In genomic region chr16:3141781-3142311, GRCh38 we compare ENCODE assay signal across 26 cellular contexts. TPM values are rescaled to one million over a fixed set of nuclear protein-coding genes. Genes with fewer than 3 reads are reported as not detected.
A peak's percentile ranks its signal among the peaks of the same experiment; 100 is the strongest.
DNase-seq lines count a peak whose midpoint lies in the region; ATAC-seq, FAIRE-seq and TF ChIP-seq lines count a peak whose summit lies in the region.
"Had no signal": no experiment of that assay in that cellular context is flagged by ENCODE, and none has a peak within 500 bp of the region (broad histone marks: within the 10 kb centered on the region; RNA-seq: fewer than 3 reads in every experiment).

No MANE protein-coding gene starts in this region.

- H3K4me1 ChIP-seq in K562 (replicated peaks in 1 of 2; ENCODE audit: control insufficient read depth in 2 of 2, insufficient read depth in 2 of 2, low read length in 2 of 2) (peaks cover 0 to 54% of the 10 kb centered on the region in 2 experiments; a peak in 2 of 5 replicates), kidney (ENCODE audit: control insufficient read depth in 1 of 2, insufficient read depth in 1 of 2, low read depth in 1 of 2, low read length in 2 of 2) (peaks cover 0 to 3% of the 10 kb centered on the region in 2 donors), osteoblast (ENCODE audit: insufficient read depth, low read length) (peaks cover 4% of the 10 kb centered on the region), skeletal muscle tissue (ENCODE audit: control insufficient read depth in 3 of 3, insufficient read depth in 3 of 3, low read length in 3 of 3) (peaks cover 30 to 74% (median 64%) of the 10 kb centered on the region in 3 donors), prostate gland (replicated peaks) (no peaks in the 10 kb centered on the region)
- H3K4me1 ChIP-seq: HAP-1 had no signal

- H3K36me3 ChIP-seq in K562 (ENCODE audit: control insufficient read depth, insufficient read depth, low read length) (peaks cover 21% of the 10 kb centered on the region; the same call in 1 of the 3 replicates), kidney (ENCODE audit: control insufficient read depth in 1 of 2, insufficient read depth in 2 of 2, low read length in 2 of 2) (peaks cover 0 to 7% of the 10 kb centered on the region in 2 donors), osteoblast (ENCODE audit: insufficient read depth, low read length) (peaks cover 11% of the 10 kb centered on the region), skeletal muscle tissue (ENCODE audit: control insufficient read depth in 3 of 3, insufficient read depth in 3 of 3, low read length in 3 of 3) (peaks cover 17 to 32% (median 18%) of the 10 kb centered on the region in 3 donors), prostate gland (no peaks in the 10 kb centered on the region)

- no peak for TF ChIP-seq CTCF in K562 (IDR thresholded peaks at IDR 0.05 in 2 of 3, conservative IDR thresholded peaks at IDR 0.05 in 1 of 3; ENCODE audit: insufficient read depth in 2 of 3, low read depth in 1 of 3, low read length in 3 of 3)
- TF ChIP-seq CTCF in kidney (IDR thresholded peaks at IDR 0.05; ENCODE audit: borderline replicate concordance, extremely low read depth, insufficient read depth), result no peak
- no peak for TF ChIP-seq CTCF in osteoblast (IDR thresholded peaks at IDR 0.05; ENCODE audit: extremely low read depth, low read depth, low read length)
- TF ChIP-seq CTCF in prostate gland (IDR thresholded peaks at IDR 0.05), result no peak

- H3K27me3 ChIP-seq in K562 (ENCODE audit: control insufficient read depth in 2 of 2, insufficient read depth in 2 of 2, low read length in 2 of 2) (no peaks in the 10 kb centered on the region), osteoblast (ENCODE audit: insufficient read depth, low read length) (no peaks in the 10 kb centered on the region), skeletal muscle tissue (ENCODE audit: control insufficient read depth in 3 of 3, insufficient read depth in 3 of 3, low read length in 3 of 3) (no peaks in the 10 kb centered on the region), prostate gland (replicated peaks; ENCODE audit: insufficient read depth) (no peaks in the 10 kb centered on the region)
- H3K27me3 ChIP-seq: BE2C had no signal

- H3K9me3 ChIP-seq in K562 (replicated peaks; ENCODE audit: control insufficient read depth, insufficient read depth, low read depth, low read length) (no peaks in the 10 kb centered on the region), kidney (ENCODE audit: control insufficient read depth in 1 of 2, low read length in 2 of 2) (no peaks in the 10 kb centered on the region), osteoblast (ENCODE audit: low read depth, low read length) (no peaks in the 10 kb centered on the region), skeletal muscle tissue (ENCODE audit: control insufficient read depth in 3 of 3, low read length in 3 of 3) (no peaks in the 10 kb centered on the region), prostate gland (no peaks in the 10 kb centered on the region)
- H3K9me3 ChIP-seq: BE2C, HAP-1 had no signal

- WGBS in K562 (ENCODE audit: insufficient coverage, low coverage, missing lambda C conversion rate), result 92% methylated on average over 10 of the region's 23 CpGs
- 96% methylated on average over 23 of the region's 23 CpGs for WGBS in prostate gland

- intact Hi-C loops in K562 (cut with micrococcal nuclease) (no loop called here), kidney (cut with DNase I) (no loop called here), prostate gland (cut with DNase I) (no loop called here)

- H3K27ac ChIP-seq in K562 (ENCODE audit: extremely low read depth, low read depth, low read length), result no peak overlapping the region
- no peak overlapping the region for H3K27ac ChIP-seq in kidney (ENCODE audit: low read depth in 2 of 2, low read length in 2 of 2)
- H3K27ac ChIP-seq in osteoblast (ENCODE audit: low read depth, low read length), result no peak overlapping the region
- H3K27ac ChIP-seq in skeletal muscle tissue (ENCODE audit: low read depth, low read length), result peak overlapping the region; percentile 98
- H3K27ac ChIP-seq in prostate gland, result no peak overlapping the region
- H3K27ac ChIP-seq: GM23248 had no signal

- no peaks in the 10 kb centered on the region for H4K20me1 ChIP-seq in K562 (replicated peaks; ENCODE audit: control insufficient read depth, insufficient read depth, low read length)
- no peaks in the 10 kb centered on the region for H4K20me1 ChIP-seq in osteoblast (ENCODE audit: insufficient read depth, low read length)

- no peak overlapping the region for H3K4me2 ChIP-seq in K562 (ENCODE audit: insufficient read depth, low read length)
- H3K4me2 ChIP-seq in osteoblast (ENCODE audit: insufficient read depth, low read length), result no peak overlapping the region

- no peaks in the 10 kb centered on the region for H3K9me1 ChIP-seq in K562 (ENCODE audit: control insufficient read depth, insufficient read depth, low read length)

- H3K4me3 ChIP-seq in K562, result no peak overlapping the region
- no peak overlapping the region for H3K4me3 ChIP-seq in kidney (ENCODE audit: low read length in 2 of 2)
- H3K4me3 ChIP-seq in osteoblast (ENCODE audit: insufficient read depth, low read length), result no peak overlapping the region
- peak overlapping the region; percentile 75 to 91 (median 82) for H3K4me3 ChIP-seq in skeletal muscle tissue (ENCODE audit: low read length in 3 of 3)
- H3K4me3 ChIP-seq in prostate gland, result no peak overlapping the region
- H3K4me3 ChIP-seq: GM12878, GM23248, HAP-1 had no signal

- TF ChIP-seq POLR2A in K562 (conservative IDR thresholded peaks at IDR 0.05) (no peak), prostate gland (IDR thresholded peaks at IDR 0.05) (no peak)

- no peak for TF ChIP-seq RAD21 in K562 (CRISPR knock-in tag; conservative IDR thresholded peaks at IDR 0.05 in 1 of 2, IDR thresholded peaks at IDR 0.05 in 1 of 2)

- in situ Hi-C loops in K562 (cut with MboI), result no loop called here

- FAIRE-seq in K562 (lab: Jason Lieb, UNC) (no peak), kidney (lab: Jason Lieb, UNC) (no peak)
- FAIRE-seq: A204.1, GM12878, GM19239, HepG2 had no signal

- CTCF ChIA-PET in K562 (lab: Yijun Ruan, JAX; ENCODE audit: low intra/inter-chr PET ratio), result no interaction called here

- DNase-seq in K562 (ENCODE audit: extremely low read depth in 1 of 4, low spot score in 3 of 4) (no peak), kidney (peak; percentile 35), osteoblast (ENCODE audit: insufficient read length, low spot score, missing footprints) (peak; percentile 52), prostate gland (ENCODE audit: low spot score) (no peak), medulla oblongata (ENCODE audit: extremely low spot score) (no peak), NCI-H526 treated with DMSO at 0.1 percent for 48 hours (lab: John Stamatoyannopoulos, UW) (no peak)
- DNase-seq: ACHN; BE2C; C1 segment of cervical spinal cord; CD4-positive, CD25-positive, alpha-beta regulatory T cell; CD8-positive, alpha-beta memory T cell; COR-L47; DMS 273 treated with DMSO at 0.1 percent for 48 hours; DMS53; DND-41; EL; GM23248 had no signal

- POLR2A ChIA-PET in K562 (lab: Yijun Ruan, JAX), result no interaction called here

- no peaks in the 10 kb centered on the region for H3K79me2 ChIP-seq in K562 (ENCODE audit: control insufficient read depth, insufficient read depth, low read length)
- H3K79me2 ChIP-seq in osteoblast (ENCODE audit: insufficient read depth, low read length), result peaks cover 5% of the 10 kb centered on the region

- H2AFZ ChIP-seq in K562 (ENCODE audit: low read depth, low read length) (no peak overlapping the region), osteoblast (ENCODE audit: low read length) (no peak overlapping the region)
- H2AFZ ChIP-seq: GM23248 had no signal

- TF ChIP-seq EP300 in K562 (IDR thresholded peaks at IDR 0.05; ENCODE audit: low read length), result no peak

- ATAC-seq in K562, result no peak
- ATAC-seq in GM19324 (IDR thresholded peaks at IDR 0.05; ENCODE audit: low FRiP score, unreplicated experiment), result no peak
- ATAC-seq: GM12878, HepG2 had no signal

- no TSS peak for BruUV-seq in K562 (replicated peaks; lab: Mats Ljungman, UMichigan)

- H3K9ac ChIP-seq in K562 (ENCODE audit: insufficient read depth in 1 of 2, low read depth in 2 of 2, low read length in 2 of 2) (no peak overlapping the region), kidney (ENCODE audit: low read length in 2 of 2) (no peak overlapping the region), skeletal muscle tissue (ENCODE audit: low read depth in 1 of 3, low read length in 3 of 3) (peak overlapping the region in 2 of 3 donors; percentile 86 to 98)
- H3K9ac ChIP-seq: GM23248 had no signal

RNA-seq across cellular contexts. Expression of gene ZNF213, which starts 7.0 kb away (rescaled TPM):
- 3.3 and 8.4 TPM in 2 replicates for total RNA-seq in K562 (2011; cell fraction: chromatin; rRNA removed; ENCODE audit: low replicate concordance)
- 6.6 and 7.7 TPM in 2 replicates for total RNA-seq in K562 (2011; cell fraction: nucleolus; rRNA removed)
- total RNA-seq in K562 (2011; cell fraction: nucleoplasm; rRNA removed), result 4.5 and 4.7 TPM in 2 replicates
- 2.7 and 3.2 TPM in 2 replicates for total RNA-seq in K562 (2014; rRNA removed)
- 0.61 and 0.84 TPM in 2 replicates for total RNA-seq in K562 (2014; rRNA removed; fragmentation: Illumina TruSeq; extraction: Trizol)
- 1.8 and 2.1 TPM in 2 replicates for total RNA-seq in K562 (2015; rRNA removed; fragmentation: Illumina TruSeq; extraction: Trizol)
- total RNA-seq in K562 (2021), result 9.3 and 10.0 TPM in 2 replicates
- 0.74 and 1.2 TPM in 2 replicates for polyA plus RNA-seq in K562 (2011; rRNA removed)
- polyA plus RNA-seq in K562 (2011; cell fraction: cytosol; rRNA removed), result 0.93 and 2.0 TPM in 2 replicates
- 3.5 and 6.9 TPM in 2 replicates for polyA plus RNA-seq in K562 (2011; cell fraction: nucleus; rRNA removed)
- polyA plus RNA-seq in K562 (2012), result 6.1 and 13.6 TPM in 2 replicates
- 1.8 and 5.0 TPM in 2 replicates for polyA plus RNA-seq in K562 (2014; fragmentation: Illumina TruSeq; extraction: Trizol)
- polyA plus RNA-seq in K562 (2014; fragmentation: Nextera tagmentation; extraction: Ambion mirVana), result under 1 TPM; 0.49 to 0.62 TPM
- polyA plus RNA-seq in K562 (2014; rRNA removed), result 3.1 and 3.2 TPM in 2 replicates
- 0.88 and 0.99 TPM in 2 replicates for polyA minus RNA-seq in K562 (2011; rRNA and poly(A)+ RNA removed)
- polyA minus RNA-seq in K562 (2011; cell fraction: cytosol; rRNA and poly(A)+ RNA removed), result 3.6 and 7.0 TPM in 2 replicates
- polyA minus RNA-seq in K562 (2011; cell fraction: nucleus; rRNA and poly(A)+ RNA removed), result 3.0 and 3.4 TPM in 2 replicates
- 12.5 TPM for total RNA-seq in kidney
- polyA plus RNA-seq in kidney (ENCODE audit: insufficient read depth, low read depth, low replicate concordance), result 5.6 TPM
- 8.0 and 9.4 TPM in 2 replicates for total RNA-seq in osteoblast
- 4.2 TPM for total RNA-seq in skeletal muscle tissue
- 10 to 100 TPM; 18.4 to 28.1 TPM for total RNA-seq in prostate gland

RNA-seq across cellular contexts. Expression of gene ZNF205, which starts 29.5 kb away (rescaled TPM):
- total RNA-seq in K562 (2011; cell fraction: chromatin; rRNA removed; ENCODE audit: low replicate concordance), result 3.9 and 8.4 TPM in 2 replicates
- 8.7 and 9.3 TPM in 2 replicates for total RNA-seq in K562 (2011; cell fraction: nucleolus; rRNA removed)
- 3.0 and 3.1 TPM in 2 replicates for total RNA-seq in K562 (2011; cell fraction: nucleoplasm; rRNA removed)
- total RNA-seq in K562 (2014; rRNA removed), result 11.8 and 14.2 TPM in 2 replicates
- 1.9 and 2.4 TPM in 2 replicates for total RNA-seq in K562 (2014; rRNA removed; fragmentation: Illumina TruSeq; extraction: Trizol)
- 5.1 and 5.4 TPM in 2 replicates for total RNA-seq in K562 (2015; rRNA removed; fragmentation: Illumina TruSeq; extraction: Trizol)
- total RNA-seq in K562 (2021), result 9.4 and 10.1 TPM in 2 replicates
- 3.6 and 4.7 TPM in 2 replicates for polyA plus RNA-seq in K562 (2011; rRNA removed)
- polyA plus RNA-seq in K562 (2011; cell fraction: cytosol; rRNA removed), result 6.0 and 16.0 TPM in 2 replicates
- polyA plus RNA-seq in K562 (2011; cell fraction: nucleus; rRNA removed), result 6.6 and 12.0 TPM in 2 replicates
- 6.3 and 12.0 TPM in 2 replicates for polyA plus RNA-seq in K562 (2012)
- polyA plus RNA-seq in K562 (2014; fragmentation: Illumina TruSeq; extraction: Trizol), result 3.3 and 5.0 TPM in 2 replicates
- not detected for polyA plus RNA-seq in K562 (2014; fragmentation: Nextera tagmentation; extraction: Ambion mirVana)
- polyA plus RNA-seq in K562 (2014; rRNA removed), result 8.3 and 8.7 TPM in 2 replicates
- polyA minus RNA-seq in K562 (2011; rRNA and poly(A)+ RNA removed), result 0.81 and 2.0 TPM in 2 replicates
- 4.6 and 6.7 TPM in 2 replicates for polyA minus RNA-seq in K562 (2011; cell fraction: cytosol; rRNA and poly(A)+ RNA removed)
- 1.9 and 2.6 TPM in 2 replicates for polyA minus RNA-seq in K562 (2011; cell fraction: nucleus; rRNA and poly(A)+ RNA removed)
- total RNA-seq in kidney, result 12.7 TPM
- polyA plus RNA-seq in kidney (ENCODE audit: insufficient read depth, low read depth, low replicate concordance), result 14.1 TPM
- total RNA-seq in osteoblast, result 17.4 and 17.7 TPM in 2 replicates
- total RNA-seq in skeletal muscle tissue, result 7.3 TPM
- 10 to 100 TPM; 20.9 to 27.0 TPM for total RNA-seq in prostate gland
- total RNA-seq: CD4-positive, CD25-positive, alpha-beta regulatory T cell had no signal
- polyA plus RNA-seq: CD4-positive, CD25-positive, alpha-beta regulatory T cell; CD8-positive, alpha-beta memory T cell had no signal

RNA-seq across cellular contexts. Expression of gene ZSCAN10, which starts 42.8 kb away (rescaled TPM):
- not detected in 2 replicates for total RNA-seq in K562 (2011; cell fraction: chromatin; rRNA removed; ENCODE audit: low replicate concordance)
- 0.17 TPM in 1 of 2 replicates, not detected in the other for total RNA-seq in K562 (2011; cell fraction: nucleolus; rRNA removed)
- total RNA-seq in K562 (2011; cell fraction: nucleoplasm; rRNA removed), result 0.37 TPM in 1 of 2 replicates, not detected in the other
- total RNA-seq in K562 (2014; rRNA removed), result not detected in 2 replicates
- total RNA-seq in K562 (2014; rRNA removed; fragmentation: Illumina TruSeq; extraction: Trizol), result not detected in 2 replicates
- total RNA-seq in K562 (2015; rRNA removed; fragmentation: Illumina TruSeq; extraction: Trizol), result not detected in 2 replicates
- total RNA-seq in K562 (2021), result 0.16 and 0.22 TPM in 2 replicates
- not detected in 2 replicates for polyA plus RNA-seq in K562 (2011; rRNA removed)
- polyA plus RNA-seq in K562 (2011; cell fraction: cytosol; rRNA removed), result 0.03 TPM in 1 of 2 replicates, not detected in the other
- 0.10 TPM in 1 of 2 replicates, not detected in the other for polyA plus RNA-seq in K562 (2011; cell fraction: nucleus; rRNA removed)
- polyA plus RNA-seq in K562 (2012), result 0.14 TPM in 1 of 2 replicates, not detected in the other
- polyA plus RNA-seq in K562 (2014; fragmentation: Illumina TruSeq; extraction: Trizol), result not detected in 2 replicates
- polyA plus RNA-seq in K562 (2014; fragmentation: Nextera tagmentation; extraction: Ambion mirVana), result not detected
- polyA plus RNA-seq in K562 (2014; rRNA removed), result not detected in 2 replicates
- polyA minus RNA-seq in K562 (2011; rRNA and poly(A)+ RNA removed), result not detected in 2 replicates
- not detected in 2 replicates for polyA minus RNA-seq in K562 (2011; cell fraction: cytosol; rRNA and poly(A)+ RNA removed)
- polyA minus RNA-seq in K562 (2011; cell fraction: nucleus; rRNA and poly(A)+ RNA removed), result not detected in 2 replicates
- total RNA-seq in kidney, result not detected
- polyA plus RNA-seq in kidney (ENCODE audit: insufficient read depth, low read depth, low replicate concordance), result not detected
- not detected in 2 replicates for total RNA-seq in osteoblast
- total RNA-seq in skeletal muscle tissue, result not detected
- total RNA-seq in prostate gland, result under 1 TPM in 1 of 2 donors, not detected in 1; 0.57 TPM
- total RNA-seq: GM23248, H4, HepG2 had no signal
- polyA plus RNA-seq: CD4-positive, CD25-positive, alpha-beta regulatory T cell; CD8-positive, alpha-beta memory T cell; HepG2 had no signal

RNA-seq across cellular contexts. Expression of gene OR1F1, which starts 46.2 kb away (rescaled TPM):
- 0.81 and 1.4 TPM in 2 replicates for total RNA-seq in K562 (2011; cell fraction: chromatin; rRNA removed; ENCODE audit: low replicate concordance)
- 1.3 and 1.8 TPM in 2 replicates for total RNA-seq in K562 (2011; cell fraction: nucleolus; rRNA removed)
- total RNA-seq in K562 (2011; cell fraction: nucleoplasm; rRNA removed), result 0.73 and 2.6 TPM in 2 replicates
- total RNA-seq in K562 (2014; rRNA removed) (0.45 TPM in 1 of 2 replicates, not detected in the other), K562 (2014; rRNA removed; fragmentation: Illumina TruSeq; extraction: Trizol) (0.15 and 0.54 TPM in 2 replicates), K562 (2015; rRNA removed; fragmentation: Illumina TruSeq; extraction: Trizol) (0.23 TPM in 1 of 2 replicates, not detected in the other), K562 (2021) (0.22 TPM in 1 of 2 replicates, not detected in the other), kidney (not detected), osteoblast (0.36 TPM in 1 of 2 replicates, not detected in the other), skeletal muscle tissue (not detected), prostate gland (not detected)
- polyA plus RNA-seq in K562 (2011; rRNA removed) (0.46 TPM in 2 replicates), K562 (2014; fragmentation: Illumina TruSeq; extraction: Trizol) (0.30 and 0.61 TPM in 2 replicates), K562 (2014; fragmentation: Nextera tagmentation; extraction: Ambion mirVana) (not detected), K562 (2014; rRNA removed) (0.12 and 0.25 TPM in 2 replicates), kidney (ENCODE audit: insufficient read depth, low read depth, low replicate concordance) (not detected)
- 1.1 and 1.3 TPM in 2 replicates for polyA plus RNA-seq in K562 (2011; cell fraction: cytosol; rRNA removed)
- polyA plus RNA-seq in K562 (2011; cell fraction: nucleus; rRNA removed), result 0.57 and 1.0 TPM in 2 replicates
- 0.08 and 0.11 TPM in 2 replicates for polyA plus RNA-seq in K562 (2012)
- 0.84 and 2.9 TPM in 2 replicates for polyA minus RNA-seq in K562 (2011; rRNA and poly(A)+ RNA removed)
- polyA minus RNA-seq in K562 (2011; cell fraction: cytosol; rRNA and poly(A)+ RNA removed), result 2.0 TPM in 1 of 2 replicates, not detected in the other
- polyA minus RNA-seq in K562 (2011; cell fraction: nucleus; rRNA and poly(A)+ RNA removed), result 0.44 TPM in 1 of 2 replicates, not detected in the other
- total RNA-seq: CD4-positive, CD25-positive, alpha-beta regulatory T cell; CD8-positive, alpha-beta memory T cell; G401; GM12878; GM23248; HepG2 had no signal
- polyA plus RNA-seq: CD8-positive, alpha-beta memory T cell; GM23248 had no signal

Comparison
In these comparisons a context has a peak if more than half of its experiments do, and no peak if none do; other contexts are left out.
1. DNase-seq: peak in kidney (single experiment) and osteoblast (single experiment); none in K562 (0 of 4), prostate gland (single experiment), medulla oblongata (single experiment) and NCI-H526 treated with DMSO at 0.1 percent for 48 hours (single experiment).
2. H3K4me3 ChIP-seq: peak in skeletal muscle tissue (3 of 3); none in K562 (single experiment), kidney (0 of 2), osteoblast (single experiment) and prostate gland (0 of 2).
3. H3K9ac ChIP-seq: peak in skeletal muscle tissue (2 of 3); none in K562 (0 of 2) and kidney (0 of 2).